Comparison of ENCODE assay signal across 9 cellular contexts in the genomic region with DNA sequence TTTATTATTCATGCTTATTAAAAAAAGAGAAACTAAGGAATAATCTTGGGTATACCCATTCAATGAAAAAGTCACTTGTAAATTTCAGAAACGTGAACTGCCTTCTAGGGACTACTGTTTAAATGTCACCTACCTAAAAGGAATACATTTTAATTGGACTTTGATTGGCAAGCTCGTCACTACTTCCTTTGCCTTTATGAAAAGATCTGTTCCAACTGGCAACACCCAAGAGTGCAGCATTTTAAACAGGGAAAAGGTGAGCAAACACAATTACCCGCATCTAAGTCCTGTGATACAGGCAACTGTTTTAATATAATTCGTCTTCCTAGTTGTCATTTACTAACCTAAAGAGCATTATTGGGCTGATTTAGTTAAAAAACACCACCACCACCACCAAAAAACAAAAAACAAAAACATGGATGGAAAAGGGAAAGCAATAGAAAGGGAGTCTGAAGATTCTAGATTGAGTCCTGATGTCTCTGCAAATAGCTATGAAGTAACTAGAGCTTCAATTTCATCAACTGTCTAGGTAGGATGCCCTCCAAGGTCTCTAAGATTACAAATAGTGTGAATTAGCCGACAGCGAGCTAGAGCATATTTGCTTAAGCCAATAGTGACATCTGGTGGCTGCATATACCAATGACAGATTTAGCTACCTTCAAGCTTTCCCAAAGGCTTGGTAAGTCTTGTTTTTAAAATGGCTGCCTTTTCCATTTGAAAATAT. TPM values are rescaled to one million over a fixed set of nuclear protein-coding genes. Genes with fewer than 3 reads are reported as not detected.
A peak's percentile ranks its signal among the peaks of the same experiment; 100 is the strongest.
DNase-seq lines count a peak whose midpoint lies in the region; ATAC-seq and TF ChIP-seq lines count a peak whose summit lies in the region.
"Had no signal": no experiment of that assay in that cellular context is flagged by ENCODE, and none has a peak within 500 bp of the region (broad histone marks: within the 10 kb centered on the region; RNA-seq: fewer than 3 reads in every experiment).

No MANE protein-coding gene starts in this region.

- no peak overlapping the region for H3K4me3 ChIP-seq in BJ (ENCODE audit: low read depth, low read length)

- TF ChIP-seq POLR2A in GM18505 (IDR thresholded peaks at IDR 0.05; ENCODE audit: borderline replicate concordance, extremely low read depth, insufficient read depth, insufficient read length): no peak

- no peaks in the 10 kb centered on the region for H3K36me3 Mint-ChIP-seq in stimulated activated naive B cell treated with anti-CD40 and anti-IgM and Interleukin-4, amounts not matched to agents 10 μg/mL and 1 μg/mL and 100 μg/mL, for 72 hours

- H3K4me3 Mint-ChIP-seq in stimulated activated naive B cell treated with anti-CD40 and anti-IgM and Interleukin-4, amounts not matched to agents 10 μg/mL and 1 μg/mL and 100 μg/mL, for 72 hours: no peak overlapping the region
- H3K4me3 Mint-ChIP-seq: stimulated activated naive CD8-positive, alpha-beta T cell treated with anti-CD3 and anti-CD28 coated beads, Interleukin-15, Interleukin-2, amounts not matched to agents 100 ng/mL and 50 ng/mL, for 24 hours had no signal

- DNase-seq in BJ (ENCODE audit: low read depth): peak; percentile 29
- DNase-seq in NCI-H1092 treated with DMSO at 0.1 percent for 48 hours (lab: John Stamatoyannopoulos, UW): peak; percentile 96
- peak; percentile 31 for DNase-seq in SIG-M5 (lab: John Stamatoyannopoulos, UW)
- DNase-seq in cerebellar nuclear complex (lab: John Stamatoyannopoulos, UW): peak; percentile 8 to 21
- peak; percentile 88 for DNase-seq in kidney glomerular epithelial cell (lab: John Stamatoyannopoulos, UW)
- DNase-seq in stimulated activated naive B cell treated with anti-CD40 and anti-IgM and Interleukin-4, amounts not matched to agents 10 μg/mL and 1 μg/mL and 100 μg/mL, for 72 hours: peak; percentile 31

- no peak overlapping the region for H3K27ac Mint-ChIP-seq in stimulated activated naive B cell treated with anti-CD40 and anti-IgM and Interleukin-4, amounts not matched to agents 10 μg/mL and 1 μg/mL and 100 μg/mL, for 72 hours
- H3K27ac Mint-ChIP-seq: stimulated activated naive CD8-positive, alpha-beta T cell treated with anti-CD3 and anti-CD28 coated beads, Interleukin-15, Interleukin-2, amounts not matched to agents 100 ng/mL and 50 ng/mL, for 24 hours had no signal

- no peaks in the 10 kb centered on the region for H3K27me3 ChIP-seq in BJ (ENCODE audit: control insufficient read depth, insufficient read depth, low read length)

- no peaks in the 10 kb centered on the region for H3K9me3 Mint-ChIP-seq in stimulated activated naive B cell treated with anti-CD40 and anti-IgM and Interleukin-4, amounts not matched to agents 10 μg/mL and 1 μg/mL and 100 μg/mL, for 72 hours
- H3K9me3 Mint-ChIP-seq: stimulated activated naive CD8-positive, alpha-beta T cell treated with anti-CD3 and anti-CD28 coated beads, Interleukin-15, Interleukin-2, amounts not matched to agents 100 ng/mL and 50 ng/mL, for 24 hours had no signal

- peak; percentile 70 for TF ChIP-seq CTCF in BJ (IDR thresholded peaks at IDR 0.05; ENCODE audit: insufficient read depth, low read depth, low read length)

- peaks cover 2 to 5% of the 10 kb centered on the region in 2 donors for H3K4me1 Mint-ChIP-seq in stimulated activated naive B cell treated with anti-CD40 and anti-IgM and Interleukin-4, amounts not matched to agents 10 μg/mL and 1 μg/mL and 100 μg/mL, for 72 hours

- H3K27me3 Mint-ChIP-seq in stimulated activated naive B cell treated with anti-CD40 and anti-IgM and Interleukin-4, amounts not matched to agents 10 μg/mL and 1 μg/mL and 100 μg/mL, for 72 hours: peaks cover 8 to 13% of the 10 kb centered on the region in 2 donors

- ATAC-seq in GM18505 (IDR thresholded peaks at IDR 0.05; ENCODE audit: unreplicated experiment) (peak; percentile 96), HG02852 (IDR thresholded peaks at IDR 0.05; ENCODE audit: unreplicated experiment) (peak; percentile 98)
- peak; percentile 88 to 90 for ATAC-seq in stimulated activated naive B cell treated with anti-CD40 and anti-IgM and Interleukin-4, amounts not matched to agents 10 μg/mL and 1 μg/mL and 100 μg/mL, for 72 hours (replicated peaks)

- POLR2A ChIA-PET in BJ (lab: Charles Lee): interaction anchor here (0.5 kb wide), 1 partner anchor 1833 kb away, joined by 3 read pairs; no protein-coding TSS in a partner anchor

- H3K36me3 ChIP-seq in BJ (ENCODE audit: control insufficient read depth, insufficient read depth, low read length): no peaks in the 10 kb centered on the region

- CTCF ChIA-PET in BJ (lab: Yijun Ruan, JAX): interaction anchor here (0.6 to 1.4 kb wide), 6 partner anchors 15 to 1368 kb away, joined by 3 to 5 read pairs (median 3); no protein-coding TSS in a partner anchor

RNA-seq across cellular contexts. Expression of a gene that starts 33.8 kb away (rescaled TPM):
- 0.15 and 0.60 TPM in 2 replicates for polyA plus RNA-seq in BJ (2011; rRNA removed)
- not detected in 2 replicates for polyA minus RNA-seq in BJ (2011; rRNA and poly(A)+ RNA removed)

Comparison
In these comparisons a context has a peak if more than half of its experiments do, and no peak if none do; other contexts are left out.
1. DNase-seq: peak in every context shown above with its lines; median percentile 96 in NCI-H1092 treated with DMSO at 0.1 percent for 48 hours; 88 in kidney glomerular epithelial cell; 31 in SIG-M5; 31 in stimulated activated naive B cell treated with anti-CD40 and anti-IgM and Interleukin-4, amounts not matched to agents 10 μg/mL and 1 μg/mL and 100 μg/mL, for 72 hours; 29 in BJ; 14 in cerebellar nuclear complex.